Comparison of ENCODE assay signal across 19 cellular contexts in the genomic region with DNA sequence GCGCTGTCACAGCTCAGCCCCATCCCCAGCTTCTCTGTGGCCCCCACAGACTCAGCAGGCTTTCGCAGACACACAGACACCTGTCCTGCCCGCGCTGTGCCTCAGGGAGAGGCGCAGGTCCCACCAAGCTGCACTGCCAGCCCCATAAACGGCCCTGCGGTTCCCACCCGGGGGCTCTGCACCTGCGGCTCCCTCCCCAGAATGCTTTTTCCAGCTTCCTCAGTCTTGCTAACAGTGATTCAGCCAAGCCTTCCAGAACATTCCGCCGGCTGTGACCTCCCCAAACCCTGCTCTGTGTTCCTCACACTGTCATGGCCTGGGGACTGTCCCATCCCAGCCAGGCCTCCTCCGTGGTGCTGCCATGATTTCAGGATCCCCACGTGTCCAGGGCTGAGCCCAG. TPM values are rescaled to one million over a fixed set of nuclear protein-coding genes. Genes with fewer than 3 reads are reported as not detected.
DNase-seq lines count a peak whose midpoint lies in the region; ATAC-seq, FAIRE-seq and TF ChIP-seq lines count a peak whose summit lies in the region.
"Had no signal": no experiment of that assay in that cellular context is flagged by ENCODE, and none has a peak within 500 bp of the region (broad histone marks: within the 10 kb centered on the region; RNA-seq: fewer than 3 reads in every experiment).

No MANE protein-coding gene starts in this region.

- H3K4me3 ChIP-seq in BLaER1 treated with 17β-estradiol and CSF1 and Interleukin-3, amounts not matched to agents 10 nM and 100 nM = no peak overlapping the region
- no peak overlapping the region for H3K4me3 ChIP-seq in HEK293 (ENCODE audit: low read depth, low read length)
- no peak overlapping the region for H3K4me3 ChIP-seq in K562
- H3K4me3 ChIP-seq: left ventricle myocardium inferior, PC-9, sigmoid colon, tibial artery had no signal

- no peak for DNase-seq in K562 (ENCODE audit: extremely low read depth in 1 of 4, low spot score in 3 of 4)
- no peak for DNase-seq in neural crest cell (ENCODE audit: low read depth, low spot score)
- DNase-seq in KG1 (lab: John Stamatoyannopoulos, UW) = no peak
- DNase-seq in erythroblast (lab: John Stamatoyannopoulos, UW) = no peak
- DNase-seq: Kasumi-1; NCI-H1417 treated with DMSO at 0.1 percent for 48 hours; NCI-H2081; stimulated activated CD4-positive, alpha-beta T cell treated with anti-CD3 and anti-CD28 coated beads, Interleukin-2, amount 100 ng/mL, for 48 hours had no signal

- no peak for FAIRE-seq in K562 (lab: Jason Lieb, UNC)
- FAIRE-seq: GM12891, islet of Langerhans had no signal

- no TSS peak for BruUV-seq in K562 (replicated peaks; lab: Mats Ljungman, UMichigan)

- no peaks in the 10 kb centered on the region for H3K36me3 ChIP-seq in BLaER1 treated with 17β-estradiol and CSF1 and Interleukin-3, amounts not matched to agents 10 nM and 100 nM
- H3K36me3 ChIP-seq in HEK293 (ENCODE audit: control insufficient read depth in 2 of 2, insufficient read depth in 1 of 2, low read length in 2 of 2) = no peaks in the 10 kb centered on the region
- no peaks in the 10 kb centered on the region for H3K36me3 ChIP-seq in K562 (ENCODE audit: control insufficient read depth, insufficient read depth, low read length)
- H3K36me3 ChIP-seq: left ventricle myocardium inferior, sigmoid colon, tibial artery had no signal

- no peaks in the 10 kb centered on the region for H3K36me3 Mint-ChIP-seq in neural crest cell (ENCODE audit: low read depth)
- H3K36me3 Mint-ChIP-seq: activated naive CD8-positive, alpha-beta T cell treated with anti-CD3 and anti-CD28 coated beads for 36 hours had no signal

- CTCF ChIA-PET in HEK293 (lab: Yijun Ruan, JAX) = interaction anchor here (0.9 to 3.5 kb wide), 5 partner anchors 13 to 211 kb away, joined by 3 to 27 read pairs (median 6); no protein-coding TSS in a partner anchor
- CTCF ChIA-PET in K562 (lab: Yijun Ruan, JAX; ENCODE audit: low intra/inter-chr PET ratio) = interaction anchor here (0.6 to 1.5 kb wide), 2 partner anchors 54 to 85 kb away, joined by 4 to 8 read pairs; no protein-coding TSS in a partner anchor

- TF ChIP-seq CTCF in HEK293 (tag by site-specific recombination; IDR thresholded peaks at IDR 0.05) (no peak), K562 (IDR thresholded peaks at IDR 0.05 in 2 of 3, conservative IDR thresholded peaks at IDR 0.05 in 1 of 3; ENCODE audit: insufficient read depth in 2 of 3, low read depth in 1 of 3, low read length in 3 of 3) (no peak), neural crest cell (conservative IDR thresholded peaks at IDR 0.05) (no peak)

- H3K4me2 ChIP-seq in BLaER1 treated with 17β-estradiol and CSF1 and Interleukin-3, amounts not matched to agents 10 nM and 100 nM = peak overlapping the region; percentile 38 to 77 (median 62); a peak in 21 of 22 replicates
- H3K4me2 ChIP-seq in K562 (ENCODE audit: insufficient read depth, low read length) = no peak overlapping the region
- H3K4me2 ChIP-seq: PC-9 had no signal

- intact Hi-C loops in K562 (cut with micrococcal nuclease) = loop anchor here (10.0 kb wide), 1 partner anchor 207 kb away; no protein-coding TSS in a partner anchor

- 0 out of 3 replicates have a peak, but pooled peaks have one; percentile 2 for ATAC-seq in K562
- no peak for ATAC-seq in GM18498 (IDR thresholded peaks at IDR 0.05; ENCODE audit: unreplicated experiment)

- no peaks in the 10 kb centered on the region for H3K9me3 Mint-ChIP-seq in neural crest cell
- H3K9me3 Mint-ChIP-seq: activated naive CD8-positive, alpha-beta T cell treated with anti-CD3 and anti-CD28 coated beads for 36 hours had no signal

- H2AFZ ChIP-seq in K562 (ENCODE audit: low read depth, low read length) = no peak overlapping the region
- H2AFZ ChIP-seq: PC-9 had no signal

- 0 out of 22 replicates have a peak, but pooled peaks cover 0 to under 1% (median 0%) of the 10 kb centered on the region in 11 experiments for H3K27me3 ChIP-seq in BLaER1 treated with 17β-estradiol and CSF1 and Interleukin-3, amounts not matched to agents 10 nM and 100 nM
- no peaks in the 10 kb centered on the region for H3K27me3 ChIP-seq in K562 (ENCODE audit: control insufficient read depth in 2 of 2, insufficient read depth in 2 of 2, low read length in 2 of 2)
- H3K27me3 ChIP-seq: sigmoid colon, tibial artery had no signal

- peak overlapping the region; percentile 71 for H3K27ac Mint-ChIP-seq in neural crest cell (ENCODE audit: unreplicated experiment)
- H3K27ac Mint-ChIP-seq: activated naive CD8-positive, alpha-beta T cell treated with anti-CD3 and anti-CD28 coated beads for 36 hours had no signal

- H3K4me3 Mint-ChIP-seq in neural crest cell = no peak overlapping the region
- H3K4me3 Mint-ChIP-seq: activated naive CD8-positive, alpha-beta T cell treated with anti-CD3 and anti-CD28 coated beads for 36 hours had no signal

- no peaks in the 10 kb centered on the region for H3K27me3 Mint-ChIP-seq in neural crest cell (ENCODE audit: low read depth)

- H3K79me2 ChIP-seq in K562 (ENCODE audit: control insufficient read depth, insufficient read depth, low read length) = no peaks in the 10 kb centered on the region

- H3K9ac ChIP-seq in BLaER1 treated with 17β-estradiol and CSF1 and Interleukin-3, amounts not matched to agents 10 nM and 100 nM = peak overlapping the region in 2 of 11 experiments; percentile 9 to 13; a peak in 2 of 22 replicates
- peak overlapping the region in 1 of 2 experiments; percentile 60; a peak in 2 of 4 replicates for H3K9ac ChIP-seq in K562 (ENCODE audit: insufficient read depth in 1 of 2, low read depth in 2 of 2, low read length in 2 of 2)

- TF ChIP-seq POLR2A in K562 (conservative IDR thresholded peaks at IDR 0.05) = no peak
- no peak for TF ChIP-seq POLR2A in erythroblast (IDR thresholded peaks at IDR 0.05; ENCODE audit: low read length)

- peaks cover 11% of the 10 kb centered on the region for H3K4me1 Mint-ChIP-seq in neural crest cell
- H3K4me1 Mint-ChIP-seq: activated naive CD8-positive, alpha-beta T cell treated with anti-CD3 and anti-CD28 coated beads for 36 hours had no signal

- H3K9me3 ChIP-seq in BLaER1 treated with 17β-estradiol and CSF1 and Interleukin-3, amounts not matched to agents 10 nM and 100 nM (replicated peaks in 1 of 11) = no peaks in the 10 kb centered on the region
- H3K9me3 ChIP-seq in HEK293 (ENCODE audit: control insufficient read depth, insufficient read depth, low read depth, low read length) (no peaks in the 10 kb centered on the region), K562 (replicated peaks; ENCODE audit: control insufficient read depth, insufficient read depth, low read depth, low read length) (no peaks in the 10 kb centered on the region)
- H3K9me3 ChIP-seq: left ventricle myocardium inferior, sigmoid colon, tibial artery had no signal

- no peak for TF ChIP-seq RAD21 in K562 (CRISPR knock-in tag; conservative IDR thresholded peaks at IDR 0.05 in 1 of 2, IDR thresholded peaks at IDR 0.05 in 1 of 2)

- TF ChIP-seq EP300 in K562 (IDR thresholded peaks at IDR 0.05; ENCODE audit: low read length) = no peak

- no peaks in the 10 kb centered on the region for H3K9me1 ChIP-seq in K562 (ENCODE audit: control insufficient read depth, insufficient read depth, low read length)

- H3K27ac ChIP-seq in BLaER1 treated with 17β-estradiol and CSF1 and Interleukin-3, amounts not matched to agents 10 nM and 100 nM = no peak overlapping the region
- H3K27ac ChIP-seq in HEK293 (ENCODE audit: extremely low read depth, low read depth, low read length) (no peak overlapping the region), K562 (ENCODE audit: extremely low read depth, low read depth, low read length) (no peak overlapping the region)
- H3K27ac ChIP-seq: epithelial cell of prostate, left ventricle myocardium inferior, PC-9, sigmoid colon, tibial artery had no signal

- POLR2A ChIA-PET in HEK293 (lab: Yijun Ruan, JAX) (interaction anchor here (0.6 kb wide), 1 partner anchor 184 kb away, joined by 3 read pairs; no protein-coding TSS in a partner anchor), K562 (lab: Yijun Ruan, JAX) (interaction anchor here (1.4 to 3.5 kb wide), 3 partner anchors 9 to 28 kb away, joined by 4 to 16 read pairs (median 5); partner anchors contain the start of gene TNRC18)

- in situ Hi-C loops in K562 (cut with MboI) = no loop called here

- no peaks in the 10 kb centered on the region; a peak in 1 of 22 replicates for H4K20me1 ChIP-seq in BLaER1 treated with 17β-estradiol and CSF1 and Interleukin-3, amounts not matched to agents 10 nM and 100 nM
- H4K20me1 ChIP-seq in K562 (replicated peaks; ENCODE audit: control insufficient read depth, insufficient read depth, low read length) = no peaks in the 10 kb centered on the region

- peaks cover 6 to 39% (median 30%) of the 10 kb centered on the region in 10 experiments; a peak in 19 of 20 replicates for H3K4me1 ChIP-seq in BLaER1 treated with 17β-estradiol and CSF1 and Interleukin-3, amounts not matched to agents 10 nM and 100 nM
- H3K4me1 ChIP-seq in HEK293 (ENCODE audit: control insufficient read depth, insufficient read depth, low read length) = no peaks in the 10 kb centered on the region
- H3K4me1 ChIP-seq in K562 (replicated peaks in 1 of 2; ENCODE audit: control insufficient read depth in 2 of 2, insufficient read depth in 2 of 2, low read length in 2 of 2) = peaks cover 19 to 52% of the 10 kb centered on the region in 2 experiments

- WGBS in K562 (ENCODE audit: insufficient coverage, low coverage, missing lambda C conversion rate) = 91% methylated on average over 11 of the region's 13 CpGs

TF ChIP-seq in HEK293, 187 proteins besides CTCF, POLR2A, EP300 and RAD21 (continues in another document):
- peak; percentile 24; the same call in 1 of the 2 replicates for TF ChIP-seq SCRT2 (tag by site-specific recombination; IDR thresholded peaks at IDR 0.05)

RNA-seq across cellular contexts. Expression of gene TNRC18, which starts 27.8 kb away (rescaled TPM):
- total RNA-seq in K562 (2011; cell fraction: chromatin; rRNA removed; ENCODE audit: low replicate concordance) = 41.9 and 74.6 TPM in 2 replicates
- 31.5 and 35.9 TPM in 2 replicates for total RNA-seq in K562 (2011; cell fraction: nucleolus; rRNA removed)
- 35.6 and 54.7 TPM in 2 replicates for total RNA-seq in K562 (2011; cell fraction: nucleoplasm; rRNA removed)
- total RNA-seq in K562 (2014; rRNA removed) (14.3 and 18.0 TPM in 2 replicates), K562 (2014; rRNA removed; fragmentation: Illumina TruSeq; extraction: Trizol) (10.8 and 12.1 TPM in 2 replicates), K562 (2015; rRNA removed; fragmentation: Illumina TruSeq; extraction: Trizol) (19.8 and 23.5 TPM in 2 replicates), K562 (2021) (29.8 and 43.2 TPM in 2 replicates), neural crest cell (68.0 and 69.8 TPM in 2 replicates)
- polyA plus RNA-seq in K562 (2011; rRNA removed) (3.2 and 4.2 TPM in 2 replicates), K562 (2014; fragmentation: Illumina TruSeq; extraction: Trizol) (22.3 and 22.7 TPM in 2 replicates), K562 (2014; fragmentation: Nextera tagmentation; extraction: Ambion mirVana) (under 1 TPM; 0.03 TPM), K562 (2014; rRNA removed) (19.2 and 27.2 TPM in 2 replicates)
- polyA plus RNA-seq in K562 (2011; cell fraction: cytosol; rRNA removed) = 3.5 and 8.3 TPM in 2 replicates
- 12.6 and 17.1 TPM in 2 replicates for polyA plus RNA-seq in K562 (2011; cell fraction: nucleus; rRNA removed)
- polyA plus RNA-seq in K562 (2012) = 25.7 and 34.0 TPM in 2 replicates
- polyA minus RNA-seq in K562 (2011; rRNA and poly(A)+ RNA removed) = 10.0 and 10.2 TPM in 2 replicates
- polyA minus RNA-seq in K562 (2011; cell fraction: cytosol; rRNA and poly(A)+ RNA removed) = 18.2 and 26.2 TPM in 2 replicates
- polyA minus RNA-seq in K562 (2011; cell fraction: nucleus; rRNA and poly(A)+ RNA removed) = 11.3 and 12.7 TPM in 2 replicates
